11 cellular contexts compared by ENCODE assay signal in the genomic region with DNA sequence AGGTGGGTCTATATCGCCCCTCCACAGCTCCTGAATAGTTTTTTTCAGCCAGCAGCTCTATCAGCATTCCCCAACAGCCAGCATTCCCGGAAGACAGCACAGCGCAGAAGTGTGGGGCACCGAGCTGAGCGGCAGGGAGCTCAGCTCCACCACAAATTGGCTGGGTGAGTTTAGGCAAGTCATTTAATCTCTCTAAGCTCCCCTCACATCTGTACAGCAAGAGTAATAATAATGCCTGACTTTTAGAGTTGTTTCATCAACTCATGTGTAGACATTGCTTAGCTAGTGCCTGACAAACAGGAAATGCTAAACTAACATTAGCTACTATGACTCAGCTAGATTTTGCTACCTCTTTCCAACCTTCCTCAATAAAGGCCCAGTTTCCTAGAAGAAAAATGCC.
DNase-seq lines count a peak whose midpoint lies in the region; ATAC-seq and TF ChIP-seq lines count a peak whose summit lies in the region.
"Had no signal": no experiment of that assay in that cellular context is flagged by ENCODE, and none has a peak within 500 bp of the region (broad histone marks: within the 10 kb centered on the region; RNA-seq: fewer than 3 reads in every experiment).

No MANE protein-coding gene starts in this region.

- H3K36me3 ChIP-seq in PC-9 (ENCODE audit: low read depth) (no peaks in the 10 kb centered on the region), neural progenitor cell (no peaks in the 10 kb centered on the region)

- H3K4me3 Mint-ChIP-seq in neural progenitor cell: no peak overlapping the region

- no peak overlapping the region for H3K4me3 ChIP-seq in PC-9
- no peak overlapping the region for H3K4me3 ChIP-seq in neural progenitor cell

- H2AFZ ChIP-seq in PC-9 (peak overlapping the region; percentile 29; the same call in 1 of the 2 replicates), neural progenitor cell (replicated peaks) (no peak overlapping the region)

- no peak for TF ChIP-seq CTCF in PC-9 (conservative IDR thresholded peaks at IDR 0.05)
- no peak for TF ChIP-seq CTCF in neural progenitor cell (IDR thresholded peaks at IDR 0.05)
- TF ChIP-seq CTCF in GM13977 (IDR thresholded peaks at IDR 0.05; ENCODE audit: extremely low read depth, insufficient read depth, missing control alignments): no peak

- CTCF ChIA-PET in PC-9 (lab: Charles Lee): no interaction called here

- H3K9me3 ChIP-seq in PC-9 (ENCODE audit: insufficient read depth, low read depth) (no peaks in the 10 kb centered on the region), neural progenitor cell (ENCODE audit: low read depth) (no peaks in the 10 kb centered on the region)

- in situ Hi-C loops in GM13977 (cut with MboI; ENCODE audit: low pct_unique_long_range_greater_than_20kb, low sequenced_read_pairs, unreplicated experiment): no loop called here

- H3K9ac ChIP-seq in neural progenitor cell: no peak overlapping the region

- H3K4me2 ChIP-seq in PC-9 (peak overlapping the region; percentile 34), neural progenitor cell (peak overlapping the region; percentile 37)

- no peaks in the 10 kb centered on the region for H3K9me2 ChIP-seq in PC-9 (ENCODE audit: insufficient read depth)

- H3K9me3 Mint-ChIP-seq in neural progenitor cell: no peaks in the 10 kb centered on the region

- DNase-seq in ELR (ENCODE audit: low read depth) (peak; percentile 70), PC-9 (no peak), neural progenitor cell (ENCODE audit: low spot score) (peak; percentile 45), NCI-H187 (lab: John Stamatoyannopoulos, UW) (no peak), GM13977 (ENCODE audit: low spot score) (no peak), cerebellum (ENCODE audit: low spot score) (no peak)
- DNase-seq in NK-92 treated with Interleukin-12 subunit alpha and Interleukin-12 subunit beta, amount 100 ng/mL, for 24 hours (lab: John Stamatoyannopoulos, UW): no peak
- DNase-seq: activated CD4-positive, alpha-beta T cell treated with anti-CD3 and anti-CD28 coated beads for 4 hours; aorta; GDM1 had no signal

- BruUV-seq in PC-9 (replicated peaks; lab: Mats Ljungman, UMichigan): no TSS peak

- peak; percentile 85 for ATAC-seq in esophagus mucosa

- intact Hi-C loops in PC-9 (cut with micrococcal nuclease; ENCODE audit: unreplicated experiment): loop anchor here (5.0 to 10.0 kb wide), 5 partner anchors 249 to 1929 kb away; a partner anchor contains a TSS

- no peak overlapping the region for H3K27ac Mint-ChIP-seq in neural progenitor cell

- no peaks in the 10 kb centered on the region for H3K27me3 ChIP-seq in PC-9 (ENCODE audit: insufficient read depth, low read depth)
- H3K27me3 ChIP-seq in neural progenitor cell: peaks cover 20% of the 10 kb centered on the region

- POLR2A ChIA-PET in PC-9 (lab: Charles Lee; ENCODE audit: unreplicated experiment): interaction anchor here (0.7 to 0.8 kb wide), 3 partner anchors 52 to 115 kb away, joined by 4 to 12 read pairs (median 5); no protein-coding TSS in a partner anchor

- H3K27me3 Mint-ChIP-seq in neural progenitor cell (ENCODE audit: insufficient read depth, low read depth): peaks cover 2% of the 10 kb centered on the region

- H3K4me1 Mint-ChIP-seq in neural progenitor cell: peaks cover 5% of the 10 kb centered on the region

- H3K36me3 Mint-ChIP-seq in neural progenitor cell: no peaks in the 10 kb centered on the region

- H3K4me1 ChIP-seq in PC-9 (replicated peaks; ENCODE audit: insufficient read depth) (peaks cover 11% of the 10 kb centered on the region), neural progenitor cell (peaks cover 25% of the 10 kb centered on the region)

- H4K20me1 ChIP-seq in PC-9 (ENCODE audit: insufficient read depth) (no peaks in the 10 kb centered on the region), neural progenitor cell (ENCODE audit: low read depth) (no peaks in the 10 kb centered on the region)

- H3K27ac ChIP-seq in PC-9 (0 out of 2 replicates have a peak overlapping the region, but pooled peaks have one; percentile 13), neural progenitor cell (no peak overlapping the region)

- H3K79me2 ChIP-seq in PC-9 (ENCODE audit: low read depth) (no peaks in the 10 kb centered on the region), neural progenitor cell (ENCODE audit: low read depth) (no peaks in the 10 kb centered on the region)

- H3F3A ChIP-seq in PC-9 (ENCODE audit: insufficient read depth, low read depth) (no peaks in the 10 kb centered on the region), neural progenitor cell (ENCODE audit: low read depth) (peaks cover 24% of the 10 kb centered on the region)

Comparison
In these comparisons a context has a peak if more than half of its experiments do, and no peak if none do; other contexts are left out.
1. DNase-seq: peak in ELR (single experiment) and neural progenitor cell (single experiment); none in PC-9 (0 of 2), NK-92 treated with Interleukin-12 subunit alpha and Interleukin-12 subunit beta, amount 100 ng/mL, for 24 hours (single experiment), NCI-H187 (0 of 2), GM13977 (single experiment) and cerebellum (single experiment).